In the genomic region with DNA sequence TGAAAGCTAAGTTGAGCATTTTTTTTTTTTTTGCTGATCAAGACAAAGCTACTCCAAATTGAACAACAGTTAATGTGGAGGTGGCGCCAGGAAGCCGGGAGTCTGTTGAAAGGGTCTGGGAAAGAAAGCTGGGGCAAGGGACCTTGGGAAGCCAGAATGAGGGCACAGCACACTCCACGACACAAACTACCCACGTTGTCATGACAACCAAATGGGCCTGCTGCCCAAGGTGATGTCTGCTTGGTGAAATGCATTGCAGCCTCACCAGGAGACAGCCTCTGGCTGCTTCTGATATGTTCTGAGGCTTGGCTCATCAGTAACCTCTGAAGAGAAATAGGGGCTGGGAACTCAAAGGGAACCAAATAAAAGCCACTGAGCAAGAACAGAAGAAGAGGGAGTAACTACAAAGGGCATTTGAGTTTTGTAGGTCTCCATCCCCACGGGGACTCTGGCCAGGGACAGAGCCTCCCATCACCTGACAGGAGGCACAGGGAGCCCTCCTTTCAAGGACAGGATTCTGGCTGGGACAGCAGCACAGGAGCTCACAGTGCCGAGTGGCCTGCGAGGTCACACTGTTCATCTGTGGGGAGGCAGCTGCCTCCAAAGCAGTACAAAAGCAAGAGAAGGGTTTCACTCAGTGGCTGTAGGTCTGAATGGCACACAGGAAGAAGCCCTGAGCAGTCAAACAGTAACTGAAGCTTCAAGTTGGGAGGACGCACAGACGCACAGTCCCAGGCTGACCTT, we compare ENCODE assay signal across 1 cellular context.
TF ChIP-seq lines count a peak whose summit lies in the region.

No MANE protein-coding gene starts in this region.

TF ChIP-seq in IMR-90, 13 proteins besides CTCF, POLR2A, EP300 and RAD21 (continued from another document):
- TF ChIP-seq NFE2L2 (IDR thresholded peaks at IDR 0.05; ENCODE audit: low read depth, low read length) (no peak), SMC3 (IDR thresholded peaks at IDR 0.05; ENCODE audit: low read depth, low read length) (no peak), BHLHE40 (IDR thresholded peaks at IDR 0.05; ENCODE audit: low read depth, low read length) (no peak), FOS (IDR thresholded peaks at IDR 0.05; ENCODE audit: low read depth, low read length) (no peak), RCOR1 (IDR thresholded peaks at IDR 0.05; ENCODE audit: insufficient replicate concordance, low read length) (no peak), MAZ (IDR thresholded peaks at IDR 0.05; ENCODE audit: borderline replicate concordance, low read depth, low read length) (no peak), MAFK (IDR thresholded peaks at IDR 0.05; ENCODE audit: low read depth, low read length) (no peak), CHD1 (IDR thresholded peaks at IDR 0.05; ENCODE audit: low read depth, low read length) (no peak)
- TF ChIP-seq, protein P1, sequence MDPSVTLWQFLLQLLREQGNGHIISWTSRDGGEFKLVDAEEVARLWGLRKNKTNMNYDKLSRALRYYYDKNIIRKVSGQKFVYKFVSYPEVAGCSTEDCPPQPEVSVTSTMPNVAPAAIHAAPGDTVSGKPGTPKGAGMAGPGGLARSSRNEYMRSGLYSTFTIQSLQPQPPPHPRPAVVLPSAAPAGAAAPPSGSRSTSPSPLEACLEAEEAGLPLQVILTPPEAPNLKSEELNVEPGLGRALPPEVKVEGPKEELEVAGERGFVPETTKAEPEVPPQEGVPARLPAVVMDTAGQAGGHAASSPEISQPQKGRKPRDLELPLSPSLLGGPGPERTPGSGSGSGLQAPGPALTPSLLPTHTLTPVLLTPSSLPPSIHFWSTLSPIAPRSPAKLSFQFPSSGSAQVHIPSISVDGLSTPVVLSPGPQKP (IDR thresholded peaks at IDR 0.05; ENCODE audit: borderline replicate concordance, low read depth, low read length) = no peak
